ENCODE assay signal across 8 cellular contexts in genomic region chr5:177300236-177300880, GRCh38. TPM values are rescaled to one million over a fixed set of nuclear protein-coding genes. Genes with fewer than 3 reads are reported as not detected.
A peak's percentile ranks its signal among the peaks of the same experiment; 100 is the strongest.
DNase-seq lines count a peak whose midpoint lies in the region; ATAC-seq and TF ChIP-seq lines count a peak whose summit lies in the region.

No MANE protein-coding gene starts in this region.

- no peak overlapping the region for H2BK120ac ChIP-seq in neuronal stem cell (ENCODE audit: low read depth, low read length)

- WGBS in neuronal stem cell (ENCODE audit: extremely low coverage in 2 of 2, insufficient read length in 2 of 2, insufficient replicate concordance in 1 of 2), 2 donors: no CpG with 5 or more reads among the region's 4 CpGs

- H4K91ac ChIP-seq in neuronal stem cell (ENCODE audit: low read depth, low read length, poor library complexity): no peak overlapping the region

- DNase-seq in GDM1 (lab: John Stamatoyannopoulos, UW) (peak; percentile 85), OCI-M1 (lab: John Stamatoyannopoulos, UW) (peak; percentile 97), activated gamma-delta T cell (lab: John Stamatoyannopoulos, UW) (peak; percentile 31), Right ventricle myocardium inferior (ENCODE audit: missing footprints) (peak; percentile 87), retinal pigment epithelial cell (ENCODE audit: low read depth) (no peak), cerebellar nuclear complex (lab: John Stamatoyannopoulos, UW) (no peak), neuronal stem cell (ENCODE audit: low spot score) (no peak)

- H3K14ac ChIP-seq in neuronal stem cell (ENCODE audit: low read length): no peak overlapping the region

- intact Hi-C loops in Right ventricle myocardium inferior (cut with DNase I): loop anchor here (5.0 kb wide), 2 partner anchors 67 to 188 kb away; no protein-coding TSS in a partner anchor

- H3K4ac ChIP-seq in neuronal stem cell (ENCODE audit: low read length): no peak overlapping the region

- no peak overlapping the region for H2BK12ac ChIP-seq in neuronal stem cell (ENCODE audit: low read length)

- H3K4me2 ChIP-seq in neuronal stem cell (ENCODE audit: insufficient read depth, low read length, poor library complexity, severe bottlenecking): no peak overlapping the region

- H3K4me1 ChIP-seq in neuronal stem cell (ENCODE audit: control insufficient read depth in 2 of 2, insufficient read depth in 1 of 2, low read depth in 1 of 2, low read length in 2 of 2): peaks cover 9 to 14% of the 10 kb centered on the region in 2 donors

- H3K79me1 ChIP-seq in neuronal stem cell (ENCODE audit: low read depth, low read length): peaks cover 8% of the 10 kb centered on the region

- TF ChIP-seq CTCF in retinal pigment epithelial cell (conservative IDR thresholded peaks at IDR 0.05; ENCODE audit: low read depth, low read length): peak; percentile 30

- no peak overlapping the region for H3K27ac ChIP-seq in neuronal stem cell (replicated peaks; ENCODE audit: low read length)

- H3K18ac ChIP-seq in neuronal stem cell (ENCODE audit: low read length): no peak overlapping the region

- H3K4me3 ChIP-seq in retinal pigment epithelial cell (ENCODE audit: low read length) (no peak overlapping the region), neuronal stem cell (ENCODE audit: low read length in 2 of 2) (no peak overlapping the region)

- ATAC-seq in HG02610 (IDR thresholded peaks at IDR 0.05; ENCODE audit: unreplicated experiment) (peak; percentile 54), Right ventricle myocardium inferior (peak; percentile 35)

- no peak overlapping the region for H3K23ac ChIP-seq in neuronal stem cell (ENCODE audit: low read depth, low read length, poor library complexity)

- no peak overlapping the region for H4K8ac ChIP-seq in neuronal stem cell (ENCODE audit: low read depth, low read length)

- no peak overlapping the region for H3K9ac ChIP-seq in neuronal stem cell (ENCODE audit: low read depth, low read length, poor library complexity)

- H2AK5ac ChIP-seq in neuronal stem cell (ENCODE audit: low read depth, low read length): no peak overlapping the region

- H2BK5ac ChIP-seq in neuronal stem cell (ENCODE audit: low read length): no peak overlapping the region

- H3K36me3 ChIP-seq in neuronal stem cell (replicated peaks in 1 of 2; ENCODE audit: control insufficient read depth in 2 of 2, insufficient read depth in 2 of 2, low read length in 2 of 2): peaks cover 24 to 30% of the 10 kb centered on the region in 2 donors

- no peaks in the 10 kb centered on the region for H3K9me3 ChIP-seq in neuronal stem cell (replicated peaks in 1 of 2; ENCODE audit: control insufficient read depth in 2 of 2, insufficient read depth in 1 of 2, low read depth in 1 of 2, low read length in 2 of 2)

- peaks cover 0 to 6% (median 4%) of the 10 kb centered on the region in 3 experiments for H3K27me3 ChIP-seq in neuronal stem cell (ENCODE audit: control insufficient read depth in 3 of 3, insufficient read depth in 3 of 3, low read depth in 1 of 3, low read length in 3 of 3)

- no peak overlapping the region for H2BK15ac ChIP-seq in neuronal stem cell (ENCODE audit: low read length)

- no peak overlapping the region for H2AFZ ChIP-seq in neuronal stem cell (ENCODE audit: low read length)

RNA-seq across cellular contexts. Expression of gene RAB24, which starts 3.2 kb away (rescaled TPM):
- total RNA-seq in Right ventricle myocardium inferior: 18.9 TPM
- polyA plus RNA-seq in neuronal stem cell (2013, experiment 1 of 2): 18.1 TPM
- polyA plus RNA-seq in neuronal stem cell (2013, experiment 2 of 2): 18.6 TPM

RNA-seq across cellular contexts. Expression of gene PRELID1, which starts 3.2 kb away (rescaled TPM):
- total RNA-seq in Right ventricle myocardium inferior: 34.1 TPM
- 147 TPM for polyA plus RNA-seq in neuronal stem cell (2013, experiment 1 of 2)
- polyA plus RNA-seq in neuronal stem cell (2013, experiment 2 of 2): 145 TPM

RNA-seq across cellular contexts. Expression of gene MXD3, which starts 11.3 kb away (rescaled TPM):
- total RNA-seq in Right ventricle myocardium inferior: 2.0 TPM
- polyA plus RNA-seq in neuronal stem cell (2013, experiment 1 of 2): 32.1 TPM
- 29.6 TPM for polyA plus RNA-seq in neuronal stem cell (2013, experiment 2 of 2)

RNA-seq across cellular contexts. Expression of gene LMAN2, which starts 51.1 kb away (rescaled TPM):
- 72.3 TPM for total RNA-seq in Right ventricle myocardium inferior
- 131 TPM for polyA plus RNA-seq in neuronal stem cell (2013, experiment 1 of 2)
- polyA plus RNA-seq in neuronal stem cell (2013, experiment 2 of 2): 132 TPM

RNA-seq across cellular contexts. Expression of gene RGS14, which starts 57.4 kb away (rescaled TPM):
- 3.9 TPM for total RNA-seq in Right ventricle myocardium inferior
- 26.4 TPM for polyA plus RNA-seq in neuronal stem cell (2013, experiment 1 of 2)
- polyA plus RNA-seq in neuronal stem cell (2013, experiment 2 of 2): 20.9 TPM

Comparison
In these comparisons a context has a peak if more than half of its experiments do, and no peak if none do; other contexts are left out.
1. DNase-seq: peak in GDM1 (single experiment), OCI-M1 (single experiment), activated gamma-delta T cell (single experiment) and Right ventricle myocardium inferior (single experiment); none in retinal pigment epithelial cell (single experiment), cerebellar nuclear complex (0 of 2) and neuronal stem cell (single experiment).